In the genomic region with DNA sequence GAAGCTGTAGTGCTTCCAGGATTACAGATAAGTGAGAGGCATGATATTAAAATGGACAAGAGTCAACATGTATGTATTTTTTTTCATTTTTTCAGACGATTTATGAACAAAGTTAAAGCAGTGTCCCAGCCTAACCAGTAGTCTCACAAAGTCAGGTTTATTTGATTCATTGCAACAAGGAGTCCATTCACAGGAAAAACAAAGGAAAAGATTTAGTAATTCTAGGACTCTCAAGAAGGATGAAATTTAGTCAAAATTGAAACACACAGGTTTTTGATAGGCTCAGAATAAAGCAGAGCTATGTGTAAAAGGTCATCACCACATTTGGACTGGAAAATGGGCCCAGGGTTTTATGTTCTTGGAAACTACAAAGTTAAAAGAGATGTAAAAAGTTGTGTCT, we compare ENCODE assay signal across 1 cellular context.
TF ChIP-seq lines count a peak whose summit lies in the region.

No MANE protein-coding gene starts in this region.

TF ChIP-seq in GM23338, 12 proteins besides CTCF, POLR2A, EP300 and RAD21 (continued from another document):
- TF ChIP-seq, protein P1, sequence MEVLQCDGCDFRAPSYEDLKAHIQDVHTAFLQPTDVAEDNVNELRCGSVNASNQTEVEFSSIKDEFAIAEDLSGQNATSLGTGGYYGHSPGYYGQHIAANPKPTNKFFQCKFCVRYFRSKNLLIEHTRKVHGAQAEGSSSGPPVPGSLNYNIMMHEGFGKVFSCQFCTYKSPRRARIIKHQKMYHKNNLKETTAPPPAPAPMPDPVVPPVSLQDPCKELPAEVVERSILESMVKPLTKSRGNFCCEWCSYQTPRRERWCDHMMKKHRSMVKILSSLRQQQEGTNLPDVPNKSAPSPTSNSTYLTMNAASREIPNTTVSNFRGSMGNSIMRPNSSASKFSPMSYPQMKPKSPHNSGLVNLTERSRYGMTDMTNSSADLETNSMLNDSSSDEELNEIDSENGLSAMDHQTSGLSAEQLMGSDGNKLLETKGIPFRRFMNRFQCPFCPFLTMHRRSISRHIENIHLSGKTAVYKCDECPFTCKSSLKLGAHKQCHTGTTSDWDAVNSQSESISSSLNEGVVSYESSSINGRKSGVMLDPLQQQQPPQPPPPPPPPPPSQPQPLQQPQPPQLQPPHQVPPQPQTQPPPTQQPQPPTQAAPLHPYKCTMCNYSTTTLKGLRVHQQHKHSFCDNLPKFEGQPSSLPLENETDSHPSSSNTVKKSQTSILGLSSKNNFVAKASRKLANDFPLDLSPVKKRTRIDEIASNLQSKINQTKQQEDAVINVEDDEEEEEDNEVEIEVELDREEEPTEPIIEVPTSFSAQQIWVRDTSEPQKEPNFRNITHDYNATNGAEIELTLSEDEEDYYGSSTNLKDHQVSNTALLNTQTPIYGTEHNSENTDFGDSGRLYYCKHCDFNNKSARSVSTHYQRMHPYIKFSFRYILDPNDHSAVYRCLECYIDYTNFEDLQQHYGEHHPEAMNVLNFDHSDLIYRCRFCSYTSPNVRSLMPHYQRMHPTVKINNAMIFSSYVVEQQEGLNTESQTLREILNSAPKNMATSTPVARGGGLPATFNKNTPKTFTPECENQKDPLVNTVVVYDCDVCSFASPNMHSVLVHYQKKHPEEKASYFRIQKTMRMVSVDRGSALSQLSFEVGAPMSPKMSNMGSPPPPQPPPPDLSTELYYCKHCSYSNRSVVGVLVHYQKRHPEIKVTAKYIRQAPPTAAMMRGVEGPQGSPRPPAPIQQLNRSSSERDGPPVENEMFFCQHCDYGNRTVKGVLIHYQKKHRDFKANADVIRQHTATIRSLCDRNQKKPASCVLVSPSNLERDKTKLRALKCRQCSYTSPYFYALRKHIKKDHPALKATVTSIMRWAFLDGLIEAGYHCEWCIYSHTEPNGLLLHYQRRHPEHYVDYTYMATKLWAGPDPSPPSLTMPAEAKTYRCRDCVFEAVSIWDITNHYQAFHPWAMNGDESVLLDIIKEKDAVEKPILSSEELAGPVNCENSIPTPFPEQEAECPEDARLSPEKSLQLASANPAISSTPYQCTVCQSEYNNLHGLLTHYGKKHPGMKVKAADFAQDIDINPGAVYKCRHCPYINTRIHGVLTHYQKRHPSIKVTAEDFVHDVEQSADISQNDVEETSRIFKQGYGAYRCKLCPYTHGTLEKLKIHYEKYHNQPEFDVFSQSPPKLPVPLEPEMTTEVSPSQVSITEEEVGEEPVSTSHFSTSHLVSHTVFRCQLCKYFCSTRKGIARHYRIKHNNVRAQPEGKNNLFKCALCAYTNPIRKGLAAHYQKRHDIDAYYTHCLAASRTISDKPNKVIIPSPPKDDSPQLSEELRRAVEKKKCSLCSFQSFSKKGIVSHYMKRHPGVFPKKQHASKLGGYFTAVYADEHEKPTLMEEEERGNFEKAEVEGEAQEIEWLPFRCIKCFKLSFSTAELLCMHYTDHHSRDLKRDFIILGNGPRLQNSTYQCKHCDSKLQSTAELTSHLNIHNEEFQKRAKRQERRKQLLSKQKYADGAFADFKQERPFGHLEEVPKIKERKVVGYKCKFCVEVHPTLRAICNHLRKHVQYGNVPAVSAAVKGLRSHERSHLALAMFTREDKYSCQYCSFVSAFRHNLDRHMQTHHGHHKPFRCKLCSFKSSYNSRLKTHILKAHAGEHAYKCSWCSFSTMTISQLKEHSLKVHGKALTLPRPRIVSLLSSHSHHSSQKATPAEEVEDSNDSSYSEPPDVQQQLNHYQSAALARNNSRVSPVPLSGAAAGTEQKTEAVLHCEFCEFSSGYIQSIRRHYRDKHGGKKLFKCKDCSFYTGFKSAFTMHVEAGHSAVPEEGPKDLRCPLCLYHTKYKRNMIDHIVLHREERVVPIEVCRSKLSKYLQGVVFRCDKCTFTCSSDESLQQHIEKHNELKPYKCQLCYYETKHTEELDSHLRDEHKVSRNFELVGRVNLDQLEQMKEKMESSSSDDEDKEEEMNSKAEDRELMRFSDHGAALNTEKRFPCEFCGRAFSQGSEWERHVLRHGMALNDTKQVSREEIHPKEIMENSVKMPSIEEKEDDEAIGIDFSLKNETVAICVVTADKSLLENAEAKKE (CRISPR knock-in tag; IDR thresholded peaks at IDR 0.05): no peak
- TF ChIP-seq ZNF331 (CRISPR knock-in tag; IDR thresholded peaks at IDR 0.05; ENCODE audit: low read depth): no peak
